Comparison of ENCODE assay signal across 12 cellular contexts in genomic region chr22:17777717-17778044, GRCh38. TPM values are rescaled to one million over a fixed set of nuclear protein-coding genes. Genes with fewer than 3 reads are reported as not detected.
DNase-seq lines count a peak whose midpoint lies in the region; ATAC-seq and TF ChIP-seq lines count a peak whose summit lies in the region.
"Had no signal": no experiment of that assay in that cellular context is flagged by ENCODE, and none has a peak within 500 bp of the region (broad histone marks: within the 10 kb centered on the region; RNA-seq: fewer than 3 reads in every experiment).

No MANE protein-coding gene starts in this region.

- intact Hi-C loops in CD14-positive monocyte (cut with micrococcal nuclease) (loop anchor here (2.0 to 10.0 kb wide), 3 partner anchors 149 to 673 kb away; partner anchors contain the start of gene ATP6V1E1 (in 1 of the 2)), testis (cut with DNase I; ENCODE audit: low total_unique reads) (no loop called here)

- H3K4me1 Mint-ChIP-seq in CD14-positive monocyte (peaks cover 74% of the 10 kb centered on the region), osteocyte (ENCODE audit: unreplicated experiment) (peaks cover 40% of the 10 kb centered on the region)
- H3K4me1 Mint-ChIP-seq in central memory CD8-positive, alpha-beta T cell: peaks cover 84% of the 10 kb centered on the region
- peaks cover 50 to 91% (median 84%) of the 10 kb centered on the region in 4 donors for H3K4me1 Mint-ChIP-seq in naive thymus-derived CD8-positive, alpha-beta T cell

- H3K27me3 Mint-ChIP-seq in CD14-positive monocyte (ENCODE audit: low read depth in 3 of 3) (peaks cover 0 to 1% (median 0%) of the 10 kb centered on the region in 3 donors), osteocyte (ENCODE audit: unreplicated experiment) (no peaks in the 10 kb centered on the region)
- H3K27me3 Mint-ChIP-seq in central memory CD8-positive, alpha-beta T cell: no peaks in the 10 kb centered on the region
- H3K27me3 Mint-ChIP-seq in naive thymus-derived CD8-positive, alpha-beta T cell: no peaks in the 10 kb centered on the region

- no peaks in the 10 kb centered on the region for H3K27me3 ChIP-seq in HL-60 (ENCODE audit: insufficient read depth, poor library complexity, severe bottlenecking)
- no peaks in the 10 kb centered on the region for H3K27me3 ChIP-seq in testis

- DNase-seq in CD14-positive monocyte (ENCODE audit: low spot score): no peak
- no peak for DNase-seq in HL-60 (ENCODE audit: low read depth in 1 of 2, low spot score in 1 of 2)
- no peak for DNase-seq in central memory CD8-positive, alpha-beta T cell (ENCODE audit: low spot score in 2 of 2)
- no peak for DNase-seq in naive thymus-derived CD8-positive, alpha-beta T cell
- DNase-seq in osteocyte (ENCODE audit: extremely low spot score, unreplicated experiment): no peak
- no peak for DNase-seq in testis
- DNase-seq in COLO829 (ENCODE audit: low spot score): no peak
- DNase-seq: Caco-2, cortex of kidney, hippocampal formation had no signal

- H3K4me3 Mint-ChIP-seq in CD14-positive monocyte (peak overlapping the region; percentile 90 to 97), osteocyte (ENCODE audit: unreplicated experiment) (no peak overlapping the region)
- peak overlapping the region; percentile 99 for H3K4me3 Mint-ChIP-seq in central memory CD8-positive, alpha-beta T cell
- peak overlapping the region; percentile 89 to 100 (median 96) for H3K4me3 Mint-ChIP-seq in naive thymus-derived CD8-positive, alpha-beta T cell
- H3K4me3 Mint-ChIP-seq: neural crest cell had no signal

- H3K27ac Mint-ChIP-seq in CD14-positive monocyte (peak overlapping the region; percentile 99 to 100 (median 100)), osteocyte (ENCODE audit: unreplicated experiment) (no peak overlapping the region)
- H3K27ac Mint-ChIP-seq in central memory CD8-positive, alpha-beta T cell (ENCODE audit: low read depth): peak overlapping the region; percentile 98
- H3K27ac Mint-ChIP-seq in naive thymus-derived CD8-positive, alpha-beta T cell: peak overlapping the region; percentile 88 to 99 (median 98)

- peaks cover 5% of the 10 kb centered on the region for H3K4me1 ChIP-seq in testis

- WGBS in testis, 2 donors: 73 to 75% methylated on average over 4 to 6 of the region's 6 CpGs

- no peak for TF ChIP-seq POLR2A in testis (IDR thresholded peaks at IDR 0.05)

- peaks cover 12 to 26% of the 10 kb centered on the region in 2 donors for H3K36me3 Mint-ChIP-seq in CD14-positive monocyte
- H3K36me3 Mint-ChIP-seq in central memory CD8-positive, alpha-beta T cell (ENCODE audit: insufficient read depth): peaks cover 19% of the 10 kb centered on the region
- peaks cover 0 to 5% (median 1%) of the 10 kb centered on the region in 3 donors for H3K36me3 Mint-ChIP-seq in naive thymus-derived CD8-positive, alpha-beta T cell
- no peaks in the 10 kb centered on the region for H3K36me3 Mint-ChIP-seq in osteocyte (ENCODE audit: unreplicated experiment)

- no peaks in the 10 kb centered on the region for H3K9me3 ChIP-seq in testis
- H3K9me3 ChIP-seq: Caco-2 had no signal

- H3K27ac ChIP-seq in HL-60 (replicated peaks): peak overlapping the region; percentile 91
- H3K27ac ChIP-seq in testis: no peak overlapping the region

- TF ChIP-seq CTCF in CD14-positive monocyte (IDR thresholded peaks at IDR 0.05): no peak
- no peak for TF ChIP-seq CTCF in HL-60 (IDR thresholded peaks at IDR 0.05; ENCODE audit: insufficient read depth, low read length)
- TF ChIP-seq CTCF in osteocyte (IDR thresholded peaks at IDR 0.05): no peak
- no peak for TF ChIP-seq CTCF in testis (IDR thresholded peaks at IDR 0.05)

- no peak for ATAC-seq in central memory CD8-positive, alpha-beta T cell (replicated peaks; ENCODE audit: extremely low read depth, poor library complexity, severe bottlenecking)
- no peak for ATAC-seq in naive thymus-derived CD8-positive, alpha-beta T cell
- no peak for ATAC-seq in GM18870 (IDR thresholded peaks at IDR 0.05; ENCODE audit: unreplicated experiment)

- no peaks in the 10 kb centered on the region for H3K9me3 Mint-ChIP-seq in CD14-positive monocyte
- H3K9me3 Mint-ChIP-seq in central memory CD8-positive, alpha-beta T cell: no peaks in the 10 kb centered on the region
- peaks cover 0 to 1% (median 0%) of the 10 kb centered on the region in 9 donors for H3K9me3 Mint-ChIP-seq in naive thymus-derived CD8-positive, alpha-beta T cell
- H3K9me3 Mint-ChIP-seq in osteocyte (ENCODE audit: unreplicated experiment): no peaks in the 10 kb centered on the region
- H3K9me3 Mint-ChIP-seq: neural crest cell had no signal

- POLR2A ChIA-PET in naive thymus-derived CD8-positive, alpha-beta T cell (lab: Charles Lee): interaction anchor here (0.9 to 2.9 kb wide), 3 partner anchors 8 to 39 kb away, joined by 3 to 14 read pairs (median 13); no protein-coding TSS in a partner anchor

- H3K4me3 ChIP-seq in HL-60 (replicated peaks; ENCODE audit: insufficient read depth, low read length): peak overlapping the region; percentile 38
- H3K4me3 ChIP-seq in testis: no peak overlapping the region

- no peaks in the 10 kb centered on the region for H3K36me3 ChIP-seq in testis (ENCODE audit: low read depth, missing control alignments)

RNA-seq across cellular contexts. Expression of gene BID, which starts 3.4 kb away (rescaled TPM):
- polyA plus RNA-seq in CD14-positive monocyte (100 to 1,000 TPM; 391 to 423 TPM), testis (ENCODE audit: insufficient read depth, low read depth, low replicate concordance) (8.3 TPM)
- total RNA-seq in naive thymus-derived CD8-positive, alpha-beta T cell: 10 to 100 TPM; 22.3 to 23.0 TPM
- polyA plus RNA-seq in naive thymus-derived CD8-positive, alpha-beta T cell: 10 to 100 TPM; 67.0 to 84.1 (median 67.7) TPM
- total RNA-seq in osteocyte (8.4 and 11.6 TPM in 2 replicates), testis (1 to 10 TPM; 6.9 to 8.4 TPM)
